ENCODE assay signal across 9 cellular contexts in the genomic region with DNA sequence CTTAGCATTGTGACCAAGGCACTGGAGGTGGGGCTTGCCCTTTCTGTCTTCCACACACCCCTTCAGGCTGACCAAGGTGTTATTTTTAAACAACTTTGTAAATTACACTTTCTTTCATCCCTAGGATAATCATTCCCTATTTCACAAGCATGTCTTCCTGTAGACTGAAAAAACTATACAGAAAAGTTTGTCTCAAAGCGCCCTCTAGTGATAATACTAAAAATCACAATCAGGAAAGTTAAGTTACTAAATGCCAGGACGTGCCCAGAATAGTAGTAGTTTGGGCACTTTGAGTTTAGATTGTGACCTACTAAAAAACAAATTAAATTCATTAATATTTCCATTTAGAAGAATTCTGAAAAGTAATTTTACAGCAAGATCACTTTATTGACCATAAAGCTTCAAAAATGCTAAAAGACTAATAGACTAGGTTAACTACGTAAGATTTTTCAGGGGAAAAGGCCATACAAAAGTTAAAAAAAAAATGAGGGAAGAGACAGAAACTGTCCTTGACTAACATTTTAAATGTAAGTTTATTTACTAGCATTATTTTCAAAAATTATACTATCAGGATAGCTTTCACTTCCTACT.
A peak's percentile ranks its signal among the peaks of the same experiment; 100 is the strongest.
DNase-seq lines count a peak whose midpoint lies in the region; ATAC-seq and TF ChIP-seq lines count a peak whose summit lies in the region.
"Had no signal": no experiment of that assay in that cellular context is flagged by ENCODE, and none has a peak within 500 bp of the region (broad histone marks: within the 10 kb centered on the region; RNA-seq: fewer than 3 reads in every experiment).

No MANE protein-coding gene starts in this region.

- no peak for TF ChIP-seq POLR2A in transverse colon (IDR thresholded peaks at IDR 0.05)

- peak; percentile 38 to 67 (median 60) for TF ChIP-seq CTCF in transverse colon (IDR thresholded peaks at IDR 0.05)

- H3K27me3 Mint-ChIP-seq in activated CD4-positive, alpha-beta T cell treated with anti-CD3 and anti-CD28 coated beads, Interleukin-2, amount 10 ng/mL, durations not matched to agents 24 days and 14 days: peaks cover 27% of the 10 kb centered on the region

- H3K4me3 Mint-ChIP-seq in activated CD4-positive, alpha-beta T cell treated with anti-CD3 and anti-CD28 coated beads, Interleukin-2, amount 10 ng/mL, durations not matched to agents 24 days and 14 days: no peak overlapping the region

- DNase-seq in NCI-H1092 treated with DMSO at 0.1 percent for 48 hours (lab: John Stamatoyannopoulos, UW): peak; percentile 1
- no peak for DNase-seq in NCI-H1092 (lab: John Stamatoyannopoulos, UW)
- DNase-seq in NCI-H1436 (lab: John Stamatoyannopoulos, UW): peak; percentile 24
- DNase-seq in adipocyte (ENCODE audit: low read depth): peak; percentile 81
- peak; percentile 68 for DNase-seq in iPS-NIHi7 (ENCODE audit: extremely low spot score)
- no peak for DNase-seq in transverse colon
- no peak for DNase-seq in activated CD4-positive, alpha-beta T cell treated with anti-CD3 and anti-CD28 coated beads, Interleukin-2, amount 10 ng/mL, durations not matched to agents 24 days and 14 days

- ATAC-seq in GM18858 (IDR thresholded peaks at IDR 0.05; ENCODE audit: unreplicated experiment): no peak

- 29 to 31% methylated on average over 3 of the region's 3 CpGs for WGBS in transverse colon (ENCODE audit: low coverage in 1 of 2), 2 donors

- H3K27me3 ChIP-seq in adipocyte (replicated peaks; ENCODE audit: control insufficient read depth, insufficient read depth, low read length): peaks cover 22% of the 10 kb centered on the region
- peaks cover 14% of the 10 kb centered on the region for H3K27me3 ChIP-seq in transverse colon

- H3K27ac ChIP-seq in transverse colon: no peak overlapping the region
- H3K27ac ChIP-seq: BLaER1 treated with 17β-estradiol and CSF1 and Interleukin-3, amounts not matched to agents 10 nM and 100 nM had no signal

- in situ Hi-C loops in transverse colon (cut with MboI; ENCODE audit: low pct_ligation_motif_present in 1 of 4, low pct_unique_long_range_greater_than_20kb in 1 of 4, low sequenced_read_pairs in 3 of 4): no loop called here

- peaks cover 12% of the 10 kb centered on the region for H3K9me3 Mint-ChIP-seq in activated CD4-positive, alpha-beta T cell treated with anti-CD3 and anti-CD28 coated beads, Interleukin-2, amount 10 ng/mL, durations not matched to agents 24 days and 14 days

- peaks cover 19% of the 10 kb centered on the region for H3K9me3 ChIP-seq in adipocyte (ENCODE audit: control insufficient read depth, low read length)
- H3K9me3 ChIP-seq in transverse colon: no peaks in the 10 kb centered on the region

- no peak for TF ChIP-seq EP300 in transverse colon (IDR thresholded peaks at IDR 0.05; ENCODE audit: low read depth)

- peaks cover 2% of the 10 kb centered on the region for H3K4me1 Mint-ChIP-seq in activated CD4-positive, alpha-beta T cell treated with anti-CD3 and anti-CD28 coated beads, Interleukin-2, amount 10 ng/mL, durations not matched to agents 24 days and 14 days

- H3K4me3 ChIP-seq in adipocyte (ENCODE audit: low read length) (no peak overlapping the region), transverse colon (no peak overlapping the region)
- H3K4me3 ChIP-seq: BLaER1 treated with 17β-estradiol and CSF1 and Interleukin-3, amounts not matched to agents 10 nM and 100 nM had no signal

- no peaks in the 10 kb centered on the region for H3K36me3 Mint-ChIP-seq in activated CD4-positive, alpha-beta T cell treated with anti-CD3 and anti-CD28 coated beads, Interleukin-2, amount 10 ng/mL, durations not matched to agents 24 days and 14 days (ENCODE audit: low read depth)

- intact Hi-C loops in transverse colon (cut with DNase I; ENCODE audit: low total_unique reads): no loop called here
- intact Hi-C loops in activated CD4-positive, alpha-beta T cell treated with anti-CD3 and anti-CD28 coated beads, Interleukin-2, amount 10 ng/mL, durations not matched to agents 24 days and 14 days (cut with micrococcal nuclease): no loop called here

- no peak overlapping the region for H3K27ac Mint-ChIP-seq in activated CD4-positive, alpha-beta T cell treated with anti-CD3 and anti-CD28 coated beads, Interleukin-2, amount 10 ng/mL, durations not matched to agents 24 days and 14 days

- peaks cover 6% of the 10 kb centered on the region for H3K4me1 ChIP-seq in adipocyte (ENCODE audit: control insufficient read depth, insufficient read depth, low read length)
- no peaks in the 10 kb centered on the region for H3K4me1 ChIP-seq in transverse colon

- no peak overlapping the region for H3K9ac ChIP-seq in adipocyte (ENCODE audit: low read length)
- H3K9ac ChIP-seq: BLaER1 treated with 17β-estradiol and CSF1 and Interleukin-3, amounts not matched to agents 10 nM and 100 nM had no signal

- H3K36me3 ChIP-seq in adipocyte (ENCODE audit: control insufficient read depth, insufficient read depth, low read length, severe bottlenecking): no peaks in the 10 kb centered on the region
- H3K36me3 ChIP-seq in transverse colon: no peaks in the 10 kb centered on the region
- H3K36me3 ChIP-seq: BLaER1 treated with 17β-estradiol and CSF1 and Interleukin-3, amounts not matched to agents 10 nM and 100 nM had no signal

Comparison
In these comparisons a context has a peak if more than half of its experiments do, and no peak if none do; other contexts are left out.
1. DNase-seq: peak in NCI-H1092 treated with DMSO at 0.1 percent for 48 hours (single experiment), NCI-H1436 (single experiment), adipocyte (single experiment) and iPS-NIHi7 (single experiment); none in NCI-H1092 (single experiment), transverse colon (single experiment) and activated CD4-positive, alpha-beta T cell treated with anti-CD3 and anti-CD28 coated beads, Interleukin-2, amount 10 ng/mL, durations not matched to agents 24 days and 14 days (single experiment).